In genomic region chr5:95327211-95327610, GRCh38 we compare ENCODE assay signal across 37 cellular contexts. TPM values are rescaled to one million over a fixed set of nuclear protein-coding genes. Genes with fewer than 3 reads are reported as not detected.
DNase-seq lines count a peak whose midpoint lies in the region; ATAC-seq, FAIRE-seq and TF ChIP-seq lines count a peak whose summit lies in the region.
"Had no signal": no experiment of that assay in that cellular context is flagged by ENCODE, and none has a peak within 500 bp of the region (broad histone marks: within the 10 kb centered on the region; RNA-seq: fewer than 3 reads in every experiment).

No MANE protein-coding gene starts in this region.

- no peak overlapping the region for H2BK15ac ChIP-seq in H1 (ENCODE audit: low read length)

- H3K27ac ChIP-seq in H1 (ENCODE audit: low read depth, low read length): no peak overlapping the region
- peak overlapping the region; percentile 41 for H3K27ac ChIP-seq in mesodermal cell (ENCODE audit: low read depth, low read length, severe bottlenecking)
- H3K27ac ChIP-seq: A549, esophagus muscularis mucosa, pancreas, right atrium auricular region, upper lobe of right lung, WERI-Rb-1 had no signal

- no peak overlapping the region for H2BK120ac ChIP-seq in H1 (replicated peaks; ENCODE audit: low read depth, low read length)

- no peak overlapping the region for H3K56ac ChIP-seq in H1 (replicated peaks; ENCODE audit: insufficient read length, low read depth, low read length)

- no peak overlapping the region for H2BK5ac ChIP-seq in H1 (ENCODE audit: low read depth, low read length)

- no peak overlapping the region for H3K18ac ChIP-seq in H1 (ENCODE audit: extremely low read depth, low read length)

- TF ChIP-seq RAD21 in H1 (IDR thresholded peaks at IDR 0.05 in 1 of 2, conservative IDR thresholded peaks at IDR 0.05 in 1 of 2; ENCODE audit: low read depth in 2 of 2, low read length in 2 of 2): no peak

- no peaks in the 10 kb centered on the region for H3K27me3 ChIP-seq in H1 (replicated peaks in 1 of 4; ENCODE audit: control insufficient read depth in 3 of 4, extremely low read depth in 1 of 4, insufficient read depth in 3 of 4, low read length in 3 of 4)
- H3K27me3 ChIP-seq: esophagus muscularis mucosa, pancreas, right atrium auricular region, upper lobe of right lung had no signal

- H4K91ac ChIP-seq in H1 (replicated peaks; ENCODE audit: insufficient read length, low read length): no peak overlapping the region

- H3K79me2 ChIP-seq in H1 (ENCODE audit: control insufficient read depth in 1 of 2, insufficient read depth in 2 of 2, low read length in 2 of 2): no peaks in the 10 kb centered on the region

- no peak for ATAC-seq in GM19397 (IDR thresholded peaks at IDR 0.05; ENCODE audit: unreplicated experiment)
- ATAC-seq: A549; CD8-positive, alpha-beta T cell; GM12878; HepG2; left cardiac atrium; pancreas; upper lobe of right lung had no signal

- no peak overlapping the region for H2AK5ac ChIP-seq in H1 (ENCODE audit: low read depth, low read length)

- H2BK20ac ChIP-seq in H1 (ENCODE audit: low read length): no peak overlapping the region

- H4K8ac ChIP-seq in H1 (ENCODE audit: extremely low read depth, insufficient read depth, low read length): no peak overlapping the region

- no peaks in the 10 kb centered on the region for H3K79me1 ChIP-seq in H1 (ENCODE audit: low read depth, low read length)

- no peak for TF ChIP-seq CTCF in H1 (IDR thresholded peaks at IDR 0.05; ENCODE audit: control extremely low read depth in 1 of 3, insufficient read depth in 1 of 3, low read depth in 1 of 3, low read length in 3 of 3)

- H4K5ac ChIP-seq in H1 (ENCODE audit: insufficient read length, low read depth, low read length): no peak overlapping the region

- no peak overlapping the region for H3K9ac ChIP-seq in H1 (replicated peaks in 1 of 4; ENCODE audit: extremely low read depth in 1 of 4, low read depth in 3 of 4, low read length in 3 of 4)

- no peak overlapping the region for H3K23ac ChIP-seq in H1 (ENCODE audit: insufficient read length)

- H2BK12ac ChIP-seq in H1 (ENCODE audit: low read depth, low read length): no peak overlapping the region

- H3K14ac ChIP-seq in H1 (ENCODE audit: insufficient read length): no peak overlapping the region

- no peak overlapping the region for H3K4me2 ChIP-seq in H1 (ENCODE audit: insufficient read depth in 1 of 2, low read depth in 2 of 2, low read length in 2 of 2)
- H3K4me2 ChIP-seq: A549, smooth muscle cell had no signal

- H3K9me3 ChIP-seq in H1 (ENCODE audit: insufficient read depth in 2 of 2, low read depth in 1 of 2, low read length in 1 of 2) (no peaks in the 10 kb centered on the region), mesodermal cell (ENCODE audit: control insufficient read depth, low read length) (no peaks in the 10 kb centered on the region)
- H3K9me3 ChIP-seq: A549, esophagus muscularis mucosa, pancreas, right atrium auricular region, upper lobe of right lung had no signal

- H3K36me3 ChIP-seq in H1 (ENCODE audit: control insufficient read depth in 2 of 4, insufficient read depth in 4 of 4, low read length in 3 of 4): no peaks in the 10 kb centered on the region
- H3K36me3 ChIP-seq in mesodermal cell (ENCODE audit: control insufficient read depth, insufficient read depth, low read length): no peaks in the 10 kb centered on the region
- H3K36me3 ChIP-seq: esophagus muscularis mucosa, pancreas, right atrium auricular region, upper lobe of right lung, WERI-Rb-1 had no signal

- POLR2A ChIA-PET in H1 (lab: Charles Lee; ENCODE audit: partially characterized antibody): no interaction called here

- WGBS in H1 (ENCODE audit: extremely low coverage in 1 of 2, insufficient coverage in 1 of 2, insufficient read length in 1 of 2, insufficient replicate concordance in 2 of 2, low coverage in 1 of 2, low lambda C conversion rate in 2 of 2, missing lambda C conversion rate in 1 of 2), 2 experiments: 90% methylated on average over 5 of the region's 6 CpGs; no CpG with 5 or more reads in 1 of the 2 experiments
- WGBS in mesodermal cell (ENCODE audit: insufficient coverage in 2 of 2), 2 experiments: 80 to 83% methylated on average over 3 to 4 of the region's 6 CpGs

- H3K4me1 ChIP-seq in H1 (replicated peaks in 1 of 4; ENCODE audit: control insufficient read depth in 3 of 4, insufficient read depth in 4 of 4, low read length in 3 of 4) (no peaks in the 10 kb centered on the region; a peak in 1 of 7 replicates), mesodermal cell (ENCODE audit: control insufficient read depth, insufficient read depth, low read length, poor library complexity, severe bottlenecking) (no peaks in the 10 kb centered on the region)
- H3K4me1 ChIP-seq: A549, esophagus muscularis mucosa, pancreas, right atrium auricular region, upper lobe of right lung had no signal

- DNase-seq in COLO829 (ENCODE audit: low spot score) (peak; percentile 43), RKO (ENCODE audit: low spot score) (peak; percentile 9), H1 (ENCODE audit: low read depth in 1 of 2, low spot score in 2 of 2) (no peak), SIG-M5 treated with dmso at 0.1 percent for 504 hours (lab: John Stamatoyannopoulos, UW; ENCODE audit: unreplicated experiment) (no peak), NCI-H1694 (lab: John Stamatoyannopoulos, UW) (no peak), NCI-H345 (lab: John Stamatoyannopoulos, UW) (no peak)
- DNase-seq: activated CD4-positive, alpha-beta T cell treated with anti-CD3 and anti-CD28 coated beads, Interleukin-2, amount 10 ng/mL, durations not matched to agents 24 days and 14 days; activated CD8-positive, alpha-beta memory T cell treated with anti-CD3 and anti-CD28 coated beads for 24 hours; activated effector memory CD4-positive, alpha-beta T cell treated with anti-CD3 and anti-CD28 coated beads, Interleukin-2, amount 50 U/mL, for 16 hours; activated naive CD8-positive, alpha-beta T cell treated with anti-CD3 and anti-CD28 coated beads for 36 hours; activated T-cell treated with anti-CD3 and anti-CD28 coated beads for 4 hours; anterior cingulate cortex; CD8-positive, alpha-beta T cell; central memory CD4-positive, alpha-beta T cell; cortex of kidney; DMS 273 treated with DMSO at 0.1 percent for 48 hours; EL; foreskin fibroblast; H9; left cardiac atrium; NCI-H2081; NCI-H526; pancreas; SHP77; stimulated activated CD4-positive, alpha-beta T cell treated with anti-CD3 and anti-CD28 coated beads, Interleukin-1b, Interleukin-23, amount 100 ng/mL, for 48 hours; stimulated activated naive CD4-positive, alpha-beta T cell treated with Interleukin-2 at 50 U/mL for 16 hours; upper lobe of right lung; WERI-Rb-1 had no signal

- no peak for TF ChIP-seq EP300 in H1 (IDR thresholded peaks at IDR 0.05; ENCODE audit: borderline replicate concordance in 1 of 2, low read depth in 2 of 2, low read length in 2 of 2)

- no peaks in the 10 kb centered on the region for H4K20me1 ChIP-seq in H1 (replicated peaks in 1 of 2; ENCODE audit: control insufficient read depth in 1 of 2, insufficient read depth in 2 of 2, low read length in 2 of 2)

- H3K4me3 ChIP-seq in H1 (ENCODE audit: extremely low read depth in 1 of 4, insufficient read depth in 2 of 4, low read depth in 3 of 4, low read length in 4 of 4): no peak overlapping the region
- no peak overlapping the region for H3K4me3 ChIP-seq in mesodermal cell (ENCODE audit: extremely low read depth, insufficient read depth, low read length, poor library complexity, severe bottlenecking)
- H3K4me3 ChIP-seq: A549, esophagus muscularis mucosa, GM12878, pancreas, right atrium auricular region, smooth muscle cell, upper lobe of right lung had no signal

- TF ChIP-seq POLR2A in H1 (IDR thresholded peaks at IDR 0.05; ENCODE audit: control extremely low read depth in 1 of 2, low read depth in 2 of 2, low read length in 2 of 2): no peak

- no peak overlapping the region for H3K4ac ChIP-seq in H1 (replicated peaks; ENCODE audit: insufficient read length, low read depth, low read length)

- H2AFZ ChIP-seq in H1 (ENCODE audit: low read length): no peak overlapping the region

- CTCF ChIA-PET in H1 (lab: Charles Lee; ENCODE audit: partially characterized antibody): interaction anchor here (1.2 to 1.6 kb wide), 2 partner anchors 11 to 38 kb away, joined by 6 read pairs; no protein-coding TSS in a partner anchor

- no peak for FAIRE-seq in H1 (lab: Jason Lieb, UNC)
- FAIRE-seq: A549, GM12878, HepG2, pancreas had no signal

- no peaks in the 10 kb centered on the region for H3K23me2 ChIP-seq in H1 (ENCODE audit: low read depth, low read length)

TF ChIP-seq in H1, 55 proteins besides CTCF, POLR2A, EP300 and RAD21:
- TF ChIP-seq RFX5 (IDR thresholded peaks at IDR 0.05; ENCODE audit: borderline replicate concordance, low read depth, low read length) (no peak), CBX8 (IDR thresholded peaks at IDR 0.05; ENCODE audit: borderline replicate concordance, low read depth, low read length) (no peak), JUND (IDR thresholded peaks at IDR 0.05; ENCODE audit: low read length) (0 out of 2 replicates have a peak, but pooled peaks have one; percentile 43)

RNA-seq across cellular contexts. Expression of gene MCTP1, which starts 42.3 kb away (rescaled TPM):
- 3.4 TPM in 2 replicates for total RNA-seq in H1 (2021; fragmentation: NEBNext Ultra II Directional; extraction: Animal tissue kit (Norgen Biotek cat#: 25700))
- 0.31 and 0.56 TPM in 2 replicates for polyA plus RNA-seq in H1 (2011; rRNA removed)
- polyA plus RNA-seq in H1 (2011; cell fraction: cytosol; rRNA removed): 0.75 TPM
- 0.60 TPM for polyA plus RNA-seq in H1 (2011; cell fraction: nucleus; rRNA removed)
- polyA plus RNA-seq in H1 (2012, experiment 1 of 2): 1.2 to 4.4 TPM (median 2.0 TPM) in 4 replicates
- 0.76 TPM for polyA plus RNA-seq in H1 (2012, experiment 2 of 2)
- 2.6 TPM for polyA plus RNA-seq in H1 (2013, experiment 1 of 2)
- polyA plus RNA-seq in H1 (2013, experiment 2 of 2): 2.7 TPM
- polyA minus RNA-seq in H1 (2011; rRNA and poly(A)+ RNA removed): 2.6 and 2.9 TPM in 2 replicates
- polyA minus RNA-seq in H1 (2011; cell fraction: cytosol; rRNA and poly(A)+ RNA removed): 2.5 TPM
- 7.9 TPM for polyA minus RNA-seq in H1 (2011; cell fraction: nucleus; rRNA and poly(A)+ RNA removed)
- 1.3 TPM for polyA plus RNA-seq in mesodermal cell (2013, experiment 1 of 2)
- 1.3 TPM for polyA plus RNA-seq in mesodermal cell (2013, experiment 2 of 2)
- total RNA-seq: activated CD4-positive, alpha-beta T cell treated with anti-CD3 and anti-CD28 coated beads, Interleukin-2, amount 10 ng/mL, durations not matched to agents 24 days and 14 days; T-helper 2 cell treated with Interferon-gamma antibody and Interleukin-4, amounts not matched to agents 100 ng/mL and 5 ng/mL, for 36 hours had no signal

Comparison
In these comparisons a context has a peak if more than half of its experiments do, and no peak if none do; other contexts are left out.
1. DNase-seq: peak in COLO829 (single experiment) and RKO (single experiment); none in H1 (0 of 2), SIG-M5 treated with dmso at 0.1 percent for 504 hours (single experiment), NCI-H1694 (single experiment) and NCI-H345 (single experiment).